1 cellular context compared by ENCODE assay signal in genomic region chr14:20828024-20828694, GRCh38.
TF ChIP-seq lines count a peak whose summit lies in the region.
"Not testable (repeated sequence)": the region's sequence is repeated elsewhere in the genome, so short reads cannot be mapped to it uniquely, and the experiment has no call there.

No MANE protein-coding gene starts in this region.

TF ChIP-seq in HepG2, 621 proteins besides CTCF, POLR2A, EP300 and RAD21:
- not testable (repeated sequence) for TF ChIP-seq ZBTB40 (IDR thresholded peaks at IDR 0.05)
- TF ChIP-seq ZBTB40 (CRISPR knock-in tag; IDR thresholded peaks at IDR 0.05), result peak; percentile 58; the same call in 1 of the 2 replicates
- peak; percentile 39 for TF ChIP-seq STAG1 (CRISPR knock-in tag; IDR thresholded peaks at IDR 0.05)
